ENCODE assay signal across 8 cellular contexts in genomic region chr14:101808020-101808641, GRCh38. TPM values are rescaled to one million over a fixed set of nuclear protein-coding genes. Genes with fewer than 3 reads are reported as not detected.
DNase-seq lines count a peak whose midpoint lies in the region; ATAC-seq and TF ChIP-seq lines count a peak whose summit lies in the region.

No MANE protein-coding gene starts in this region.

- no peaks in the 10 kb centered on the region for H3K9me3 ChIP-seq in Loucy (ENCODE audit: insufficient read depth, low read depth, low read length)
- no peaks in the 10 kb centered on the region for H3K9me3 ChIP-seq in mucosa of descending colon

- peaks cover 29% of the 10 kb centered on the region for H4K20me1 ChIP-seq in Loucy (ENCODE audit: insufficient read depth, low read length, poor library complexity, severe bottlenecking)

- H3K4me3 ChIP-seq in Loucy (ENCODE audit: low read length, poor library complexity, severe bottlenecking) (peak overlapping the region; percentile 96), mucosa of descending colon (no peak overlapping the region)

- peak overlapping the region; percentile 98 for H3K9ac ChIP-seq in Loucy (ENCODE audit: low read depth, low read length, poor library complexity, severe bottlenecking)

- H3K27me3 ChIP-seq in Loucy (ENCODE audit: insufficient read depth, low read length, poor library complexity, severe bottlenecking): no peaks in the 10 kb centered on the region

- peaks cover 14% of the 10 kb centered on the region for H3K4me1 Mint-ChIP-seq in activated T-helper 17 cell treated with anti-CD3 and anti-CD28 coated beads, Interleukin-2, amount 50 U/mL, for 72 hours

- no peaks in the 10 kb centered on the region for H3K36me3 ChIP-seq in Loucy (ENCODE audit: insufficient read depth, low read length)
- no peaks in the 10 kb centered on the region for H3K36me3 ChIP-seq in mucosa of descending colon (ENCODE audit: low read depth)

- H3K79me2 ChIP-seq in Loucy (ENCODE audit: insufficient read depth, low read length): peaks cover 33% of the 10 kb centered on the region

- peak overlapping the region; percentile 99 for H3K4me2 ChIP-seq in Loucy (ENCODE audit: low read depth, low read length, poor library complexity, severe bottlenecking)

- H3K36me3 Mint-ChIP-seq in activated T-helper 17 cell treated with anti-CD3 and anti-CD28 coated beads, Interleukin-2, amount 50 U/mL, for 72 hours (ENCODE audit: low read depth): peaks cover 36% of the 10 kb centered on the region

- peak overlapping the region; percentile 98 for H3K4me3 Mint-ChIP-seq in activated T-helper 17 cell treated with anti-CD3 and anti-CD28 coated beads, Interleukin-2, amount 50 U/mL, for 72 hours

- H3K27ac Mint-ChIP-seq in activated T-helper 17 cell treated with anti-CD3 and anti-CD28 coated beads, Interleukin-2, amount 50 U/mL, for 72 hours: peak overlapping the region; percentile 82

- peaks cover 34% of the 10 kb centered on the region for H3K4me1 ChIP-seq in Loucy (ENCODE audit: insufficient read depth, low read length, poor library complexity, severe bottlenecking)
- peaks cover 30% of the 10 kb centered on the region for H3K4me1 ChIP-seq in mucosa of descending colon (ENCODE audit: low read depth)

- no peaks in the 10 kb centered on the region for H3K9me2 ChIP-seq in Loucy (replicated peaks; ENCODE audit: low read depth, low read length)

- peak; percentile 21 for DNase-seq in CMK (ENCODE audit: low read depth)
- DNase-seq in mucosa of descending colon: no peak
- DNase-seq in HuH-7.5 (ENCODE audit: low spot score): no peak
- DNase-seq in NCI-H345 (lab: John Stamatoyannopoulos, UW): no peak
- DNase-seq in activated CD4-positive, CD25-positive, alpha-beta regulatory T cell (lab: John Stamatoyannopoulos, UW): no peak

- intact Hi-C loops in mucosa of descending colon (cut with DNase I, micrococcal nuclease): no loop called here

- no peaks in the 10 kb centered on the region for H3K27me3 Mint-ChIP-seq in activated T-helper 17 cell treated with anti-CD3 and anti-CD28 coated beads, Interleukin-2, amount 50 U/mL, for 72 hours

- peaks cover 6% of the 10 kb centered on the region for H3F3A ChIP-seq in Loucy (ENCODE audit: low read depth)

- H2AFZ ChIP-seq in Loucy (ENCODE audit: low read length): no peak overlapping the region

- no peaks in the 10 kb centered on the region for H3K9me3 Mint-ChIP-seq in activated T-helper 17 cell treated with anti-CD3 and anti-CD28 coated beads, Interleukin-2, amount 50 U/mL, for 72 hours

- TF ChIP-seq CTCF in Loucy (conservative IDR thresholded peaks at IDR 0.05; ENCODE audit: low read length): peak; percentile 45
- TF ChIP-seq CTCF in mucosa of descending colon (IDR thresholded peaks at IDR 0.05): no peak

- ATAC-seq in activated T-helper 17 cell treated with anti-CD3 and anti-CD28 coated beads, Interleukin-2, amount 50 U/mL, for 72 hours (replicated peaks): no peak
- peak; percentile 0 for ATAC-seq in mucosa of descending colon
- no peak for ATAC-seq in activated CD4-positive, CD25-positive, alpha-beta regulatory T cell treated with anti-CD3 and anti-CD28 coated beads, Interleukin-2, amount 50 U/mL, for 24 hours

RNA-seq across cellular contexts. Expression of gene PPP2R5C, which starts 46.6 kb away (rescaled TPM):
- 100 to 1,000 TPM; 232 to 283 TPM for total RNA-seq in activated T-helper 17 cell treated with anti-CD3 and anti-CD28 coated beads, Interleukin-2, amount 50 U/mL, for 72 hours
- 100 to 1,000 TPM; 131 to 173 (median 160) TPM for total RNA-seq in mucosa of descending colon
